Comparison of ENCODE assay signal across 19 cellular contexts in the genomic region with DNA sequence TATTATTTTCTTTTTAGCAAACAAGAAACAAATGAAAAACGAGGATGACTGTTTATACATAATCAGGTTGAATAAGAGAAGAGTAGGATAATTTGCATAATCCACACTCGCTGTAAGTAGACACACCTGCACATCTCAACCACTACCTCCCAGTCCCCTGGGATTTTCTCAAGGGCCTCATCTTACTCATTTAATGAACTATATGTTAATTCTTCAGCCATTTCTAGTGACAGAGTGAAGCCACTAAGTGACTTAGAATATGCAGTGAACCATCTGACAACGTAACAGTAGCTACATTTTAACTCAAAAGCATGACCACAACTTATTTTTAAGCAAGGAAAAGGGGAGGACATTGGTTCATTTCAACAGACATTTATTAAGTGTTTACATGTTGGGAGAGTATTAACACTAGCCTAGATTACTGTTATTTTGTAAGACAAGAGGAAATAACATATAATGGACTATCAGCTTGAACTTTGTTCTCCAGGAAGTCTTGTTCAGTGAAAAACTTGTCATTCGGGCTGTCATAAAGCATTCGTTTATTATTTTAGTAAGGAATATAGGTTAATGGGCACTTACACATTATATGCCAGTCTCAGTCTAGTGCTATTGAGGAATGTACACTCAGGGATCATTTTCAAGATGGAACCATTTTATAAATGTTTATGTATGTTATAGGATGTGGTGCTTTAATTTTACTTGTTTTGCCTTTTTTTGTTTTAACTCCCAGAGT.
DNase-seq lines count a peak whose midpoint lies in the region; ATAC-seq and TF ChIP-seq lines count a peak whose summit lies in the region.
"Had no signal": no experiment of that assay in that cellular context is flagged by ENCODE, and none has a peak within 500 bp of the region (broad histone marks: within the 10 kb centered on the region; RNA-seq: fewer than 3 reads in every experiment).

No MANE protein-coding gene starts in this region.

- peaks cover 2 to 7% of the 10 kb centered on the region in 2 donors for H3K9me3 Mint-ChIP-seq in activated T-cell treated with anti-CD3 and anti-CD28 coated beads, Interleukin-2, amount 50 U/mL, for 72 hours

- no peak overlapping the region for H3K4me3 Mint-ChIP-seq in activated T-cell treated with anti-CD3 and anti-CD28 coated beads, Interleukin-2, amount 50 U/mL, for 72 hours
- H3K4me3 Mint-ChIP-seq: activated naive CD4-positive, alpha-beta T cell treated with anti-CD3 and anti-CD28 coated beads for 36 hours; CD8-positive, alpha-beta T cell; memory B cell; nephron progenitor cell had no signal

- H3K4me1 Mint-ChIP-seq in activated T-cell treated with anti-CD3 and anti-CD28 coated beads, Interleukin-2, amount 50 U/mL, for 72 hours (ENCODE audit: low read depth), result no peaks in the 10 kb centered on the region
- H3K4me1 Mint-ChIP-seq: memory B cell had no signal

- no peaks in the 10 kb centered on the region for H3K36me3 Mint-ChIP-seq in activated T-cell treated with anti-CD3 and anti-CD28 coated beads, Interleukin-2, amount 50 U/mL, for 72 hours (ENCODE audit: insufficient read depth in 2 of 2)
- H3K36me3 Mint-ChIP-seq: CD8-positive, alpha-beta T cell; memory B cell had no signal

- peak; percentile 63 for ATAC-seq in GM19438 (IDR thresholded peaks at IDR 0.05; ENCODE audit: low read depth, unreplicated experiment)
- ATAC-seq in HG02943 (IDR thresholded peaks at IDR 0.05; ENCODE audit: low read depth, unreplicated experiment), result peak; percentile 73
- no peak for ATAC-seq in activated T-cell treated with anti-CD3 and anti-CD28 coated beads, Interleukin-2, amount 50 U/mL, for 72 hours (replicated peaks in 1 of 2)
- ATAC-seq: CD8-positive, alpha-beta T cell; stimulated activated naive CD8-positive, alpha-beta T cell treated with anti-CD3 and anti-CD28 coated beads, Interleukin-15, Interleukin-2, amounts not matched to agents 100 U/mL and 50 U/mL, for 24 hours had no signal

- DNase-seq in GM12865 (ENCODE audit: low read depth), result peak; percentile 2
- DNase-seq in NCI-H187 treated with DMSO at 0.1 percent for 48 hours (lab: John Stamatoyannopoulos, UW), result peak; percentile 40
- DNase-seq in activated T-cell treated with anti-CD3 and anti-CD28 coated beads, Interleukin-2, amount 50 U/mL, for 72 hours, result no peak
- DNase-seq in HCEC 1CT, result no peak
- DNase-seq in cerebellum (ENCODE audit: low spot score), result no peak
- no peak for DNase-seq in caudate nucleus (lab: John Stamatoyannopoulos, UW)
- DNase-seq: ACHN; activated CD8-positive, alpha-beta memory T cell treated with anti-CD3 and anti-CD28 coated beads, Interleukin-2, amount 50 U/mL, for 4 hours; activated naive CD4-positive, alpha-beta T cell treated with anti-CD3 and anti-CD28 coated beads for 36 hours; CD8-positive, alpha-beta T cell; GM23248; head of caudate nucleus; NCI-H1694 treated with DMSO at 0.1 percent for 48 hours; nephron progenitor cell; stimulated activated naive CD8-positive, alpha-beta T cell treated with anti-CD3 and anti-CD28 coated beads, Interleukin-15, Interleukin-2, amounts not matched to agents 100 U/mL and 50 U/mL, for 24 hours; upper lobe of left lung had no signal

- no peaks in the 10 kb centered on the region for H3K27me3 Mint-ChIP-seq in activated T-cell treated with anti-CD3 and anti-CD28 coated beads, Interleukin-2, amount 50 U/mL, for 72 hours (ENCODE audit: low read depth)
- H3K27me3 Mint-ChIP-seq: memory B cell had no signal

- no peak overlapping the region for H3K27ac Mint-ChIP-seq in activated T-cell treated with anti-CD3 and anti-CD28 coated beads, Interleukin-2, amount 50 U/mL, for 72 hours
- H3K27ac Mint-ChIP-seq: activated naive CD4-positive, alpha-beta T cell treated with anti-CD3 and anti-CD28 coated beads for 36 hours; CD8-positive, alpha-beta T cell; memory B cell; nephron progenitor cell had no signal

- H3K4me3 ChIP-seq in GM12865 (ENCODE audit: low read depth, low read length), result no peak overlapping the region
- H3K4me3 ChIP-seq: GM23248, upper lobe of left lung had no signal

- TF ChIP-seq CTCF in GM12865 (IDR thresholded peaks at IDR 0.05; ENCODE audit: insufficient read depth, low read depth, low read length, missing control alignments), result no peak

- H3K27ac ChIP-seq in caudate nucleus (ENCODE audit: low read depth, low read length), result no peak overlapping the region
- H3K27ac ChIP-seq: GM23248, upper lobe of left lung had no signal

Comparison
In these comparisons a context has a peak if more than half of its experiments do, and no peak if none do; other contexts are left out.
1. DNase-seq: peak in GM12865 (single experiment) and NCI-H187 treated with DMSO at 0.1 percent for 48 hours (single experiment); none in activated T-cell treated with anti-CD3 and anti-CD28 coated beads, Interleukin-2, amount 50 U/mL, for 72 hours (0 of 2), HCEC 1CT (single experiment), cerebellum (single experiment) and caudate nucleus (0 of 61).
2. ATAC-seq: peak in GM19438 (single experiment) and HG02943 (single experiment); none in activated T-cell treated with anti-CD3 and anti-CD28 coated beads, Interleukin-2, amount 50 U/mL, for 72 hours (0 of 2).